Comparison of ENCODE assay signal across 9 cellular contexts in genomic region chr18:62485684-62486083, GRCh38. TPM values are rescaled to one million over a fixed set of nuclear protein-coding genes. Genes with fewer than 3 reads are reported as not detected.
DNase-seq lines count a peak whose midpoint lies in the region; ATAC-seq, FAIRE-seq and TF ChIP-seq lines count a peak whose summit lies in the region.
"Had no signal": no experiment of that assay in that cellular context is flagged by ENCODE, and none has a peak within 500 bp of the region (broad histone marks: within the 10 kb centered on the region; RNA-seq: fewer than 3 reads in every experiment).

No MANE protein-coding gene starts in this region.

- H3K27me3 ChIP-seq in HUES48 (ENCODE audit: control insufficient read depth, insufficient read depth, low read length) (no peaks in the 10 kb centered on the region), astrocyte (ENCODE audit: insufficient read depth, low read length) (peaks cover 6% of the 10 kb centered on the region)

- H3K79me2 ChIP-seq in astrocyte (ENCODE audit: insufficient read depth, low read length), result no peaks in the 10 kb centered on the region

- H3K4me3 ChIP-seq in HUES48 (ENCODE audit: low read depth, low read length) (no peak overlapping the region), astrocyte (ENCODE audit: insufficient read depth, low read depth, low read length) (peak overlapping the region; percentile 45), coronary artery (no peak overlapping the region)

- H4K20me1 ChIP-seq in astrocyte (ENCODE audit: insufficient read depth, low read length), result no peaks in the 10 kb centered on the region

- H3K27ac ChIP-seq in HUES48 (ENCODE audit: low read depth, low read length), result peak overlapping the region; percentile 81
- H3K27ac ChIP-seq in astrocyte (ENCODE audit: low read depth, low read length), result peak overlapping the region; percentile 27
- H3K27ac ChIP-seq in coronary artery, result no peak overlapping the region

- peaks cover 19% of the 10 kb centered on the region for H3K4me1 Mint-ChIP-seq in astrocyte (ENCODE audit: low read depth, unreplicated experiment)

- H3K4me1 ChIP-seq in HUES48 (ENCODE audit: control insufficient read depth, insufficient read depth, low read length), result peaks cover 6% of the 10 kb centered on the region; the same call in 1 of the 2 replicates
- H3K4me1 ChIP-seq in astrocyte (ENCODE audit: insufficient read depth, low read length), result peaks cover 10% of the 10 kb centered on the region

- H3K9me3 Mint-ChIP-seq in astrocyte (ENCODE audit: unreplicated experiment), result peaks cover 7% of the 10 kb centered on the region

- H3K9ac ChIP-seq in HUES48 (ENCODE audit: low read depth, low read length), result no peak overlapping the region
- H3K9ac ChIP-seq in astrocyte (ENCODE audit: low read length), result peak overlapping the region; percentile 35

- H3K36me3 Mint-ChIP-seq in astrocyte (ENCODE audit: low read depth, unreplicated experiment), result no peaks in the 10 kb centered on the region

- H3K9me3 ChIP-seq in HUES48 (ENCODE audit: control insufficient read depth, insufficient read depth, low read length), result 0 out of 2 replicates have a peak, but pooled peaks cover under 1% of the 10 kb centered on the region
- H3K9me3 ChIP-seq in astrocyte (ENCODE audit: insufficient read depth, low read depth, low read length), result no peaks in the 10 kb centered on the region

- H3K4me2 ChIP-seq in astrocyte (ENCODE audit: low read length), result peak overlapping the region; percentile 83

- H3K27ac Mint-ChIP-seq in astrocyte (ENCODE audit: unreplicated experiment), result peak overlapping the region; percentile 75
- H3K27ac Mint-ChIP-seq: effector memory CD8-positive, alpha-beta T cell had no signal

- H3K36me3 ChIP-seq in HUES48 (ENCODE audit: control insufficient read depth, insufficient read depth, low read length) (no peaks in the 10 kb centered on the region), astrocyte (ENCODE audit: insufficient read depth, low read length) (no peaks in the 10 kb centered on the region)

- H3K27me3 Mint-ChIP-seq in astrocyte (ENCODE audit: low read depth, unreplicated experiment), result peaks cover under 1% of the 10 kb centered on the region

- TF ChIP-seq CTCF in astrocyte (IDR thresholded peaks at IDR 0.05; ENCODE audit: insufficient read depth, low read depth, low read length), result no peak
- no peak for TF ChIP-seq CTCF in coronary artery (IDR thresholded peaks at IDR 0.05)

- DNase-seq in Ammon's horn (ENCODE audit: low spot score) (peak; percentile 31), astrocyte (ENCODE audit: low read depth) (peak; percentile 81), lung microvascular endothelial cell (ENCODE audit: low read depth in 2 of 2) (peak; percentile 33 to 89), Kasumi-1 (lab: John Stamatoyannopoulos, UW) (no peak), coronary artery (ENCODE audit: low spot score) (no peak)
- DNase-seq: effector memory CD8-positive, alpha-beta T cell had no signal

- FAIRE-seq in astrocyte (lab: Jason Lieb, UNC), result peak; percentile 80

- peak overlapping the region; percentile 55 for H2AFZ ChIP-seq in astrocyte (ENCODE audit: low read depth, low read length)

- H3K4me3 Mint-ChIP-seq in astrocyte (ENCODE audit: unreplicated experiment), result no peak overlapping the region
- H3K4me3 Mint-ChIP-seq: effector memory CD8-positive, alpha-beta T cell had no signal

- no peak for ATAC-seq in GM19463 (IDR thresholded peaks at IDR 0.05; ENCODE audit: unreplicated experiment)
- no peak for ATAC-seq in HG03196 (IDR thresholded peaks at IDR 0.05; ENCODE audit: unreplicated experiment)
- ATAC-seq: effector memory CD8-positive, alpha-beta T cell had no signal

RNA-seq across cellular contexts. Expression of gene ZCCHC2, which starts 37.1 kb away (rescaled TPM):
- total RNA-seq in astrocyte, result 14.8 and 16.3 TPM in 2 replicates
- total RNA-seq in lung microvascular endothelial cell, result 14.6 and 16.1 TPM in 2 replicates

Comparison
In these comparisons a context has a peak if more than half of its experiments do, and no peak if none do; other contexts are left out.
1. DNase-seq: peak in Ammon's horn (single experiment), astrocyte (single experiment) and lung microvascular endothelial cell (2 of 2); none in Kasumi-1 (0 of 2) and coronary artery (single experiment).
2. H3K27ac ChIP-seq: peak in HUES48 (single experiment) and astrocyte (single experiment); none in coronary artery (0 of 2).